Comparison of ENCODE assay signal across 19 cellular contexts in the genomic region with DNA sequence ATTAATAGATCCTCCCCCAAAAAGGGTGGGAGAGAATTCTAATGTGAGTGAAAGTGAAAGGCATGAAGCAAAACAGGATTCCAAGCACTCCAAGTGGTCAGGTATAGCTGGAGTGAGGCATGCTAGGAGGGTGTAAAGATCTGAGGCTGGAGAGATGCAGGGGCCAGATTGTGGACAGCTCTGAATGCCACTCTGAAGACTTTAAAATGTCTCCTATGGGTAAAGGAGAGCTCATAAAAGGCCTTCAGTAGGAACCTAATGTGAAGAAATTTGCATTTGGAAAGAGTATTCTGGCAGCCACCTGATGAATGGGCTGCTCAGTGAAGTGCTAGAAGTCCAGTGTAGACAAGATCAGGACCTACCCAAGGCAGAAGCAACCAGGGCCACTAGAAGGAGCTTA.
"Had no signal": no experiment of that assay in that cellular context is flagged by ENCODE, and none has a peak within 500 bp of the region (broad histone marks: within the 10 kb centered on the region; RNA-seq: fewer than 3 reads in every experiment).

No MANE protein-coding gene starts in this region.

- DNase-seq: KBM-7, MV-4-11, NCI-H1048, NCI-H1105, NCI-H1417, NCI-H1436 treated with DMSO at 0.1 percent for 48 hours, NCI-H1694 treated with DMSO at 0.1 percent for 48 hours, NCI-H1930, NCI-H2081, NCI-H2107, NCI-H2227 treated with DMSO at 0.1 percent for 48 hours, NCI-H524, NCI-H69, NCI-H774, Right ventricle myocardium superior, RPMI8226, SIG-M5 had no signal

- H3K27ac ChIP-seq: SJSA1, SK-N-MC had no signal

- H3K27me3 ChIP-seq: SJSA1 had no signal

- H3K4me3 ChIP-seq: SJSA1, SK-N-MC had no signal

- H3K36me3 ChIP-seq: SJSA1 had no signal

- H3K4me1 ChIP-seq: SJSA1 had no signal
